In the genomic region with DNA sequence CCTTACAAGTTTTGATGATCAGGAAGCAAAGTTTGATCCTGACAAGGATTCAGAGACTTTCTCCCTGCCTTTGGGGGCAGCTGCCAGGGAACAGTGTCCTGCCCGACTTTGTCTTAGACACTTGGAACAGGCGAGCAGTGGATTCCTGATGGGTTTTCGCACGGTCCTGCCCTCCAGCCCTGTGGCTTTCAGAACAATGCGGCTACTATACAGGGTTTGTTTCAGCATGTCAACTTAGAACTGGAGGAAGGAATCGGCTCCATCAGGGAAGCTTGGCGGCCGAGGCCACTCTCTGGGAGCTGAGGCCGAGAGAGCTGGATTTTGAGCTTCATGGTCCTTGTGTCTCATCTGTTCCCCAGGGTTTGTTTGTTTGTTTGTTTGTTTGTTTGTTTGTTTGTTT, we compare ENCODE assay signal across 31 cellular contexts. TPM values are rescaled to one million over a fixed set of nuclear protein-coding genes. Genes with fewer than 3 reads are reported as not detected.
"Had no signal": no experiment of that assay in that cellular context is flagged by ENCODE, and none has a peak within 500 bp of the region (broad histone marks: within the 10 kb centered on the region; RNA-seq: fewer than 3 reads in every experiment).

No MANE protein-coding gene starts in this region.

- ATAC-seq: left cardiac atrium; left ventricle myocardium superior; naive thymus-derived CD4-positive, alpha-beta T cell; SK-N-SH treated with all-trans-retinoic acid at 6 μM for 48 hours; stimulated activated naive B cell treated with anti-CD40 and anti-IgM and Interleukin-4, amounts not matched to agents 10 μg/mL and 1 μg/mL and 100 μg/mL, for 72 hours; T-helper 17 cell; WTC11 had no signal

- H3K4me3 Mint-ChIP-seq: activated CD4-positive, alpha-beta memory T cell treated with anti-CD3 and anti-CD28 coated beads, Interleukin-2, amount 10 ng/mL, durations not matched to agents 7 days and 5 days; activated CD4-positive, alpha-beta T cell treated with anti-CD3 and anti-CD28 coated beads, Interleukin-2, amount 10 ng/mL, durations not matched to agents 7 days and 5 days; activated T-cell treated with anti-CD3 and anti-CD28 coated beads, Interleukin-2, amount 50 U/mL, for 24 hours; endodermal cell; mesothelial cell of epicardium; naive thymus-derived CD4-positive, alpha-beta T cell; stimulated activated naive B cell treated with anti-CD40 and anti-IgM and Interleukin-4, amounts not matched to agents 10 μg/mL and 1 μg/mL and 100 μg/mL, for 72 hours; T-helper 17 cell; WTC11 had no signal

- H3K4me1 Mint-ChIP-seq: activated CD4-positive, alpha-beta memory T cell treated with anti-CD3 and anti-CD28 coated beads, Interleukin-2, amount 10 ng/mL, durations not matched to agents 7 days and 5 days; activated CD4-positive, alpha-beta T cell treated with anti-CD3 and anti-CD28 coated beads, Interleukin-2, amount 10 ng/mL, durations not matched to agents 7 days and 5 days; naive thymus-derived CD4-positive, alpha-beta T cell; stimulated activated naive B cell treated with anti-CD40 and anti-IgM and Interleukin-4, amounts not matched to agents 10 μg/mL and 1 μg/mL and 100 μg/mL, for 72 hours; T-helper 17 cell had no signal

- H3K27ac Mint-ChIP-seq: activated CD4-positive, alpha-beta memory T cell treated with anti-CD3 and anti-CD28 coated beads, Interleukin-2, amount 10 ng/mL, durations not matched to agents 7 days and 5 days; activated CD4-positive, alpha-beta T cell treated with anti-CD3 and anti-CD28 coated beads, Interleukin-2, amount 10 ng/mL, durations not matched to agents 7 days and 5 days; activated T-cell treated with anti-CD3 and anti-CD28 coated beads, Interleukin-2, amount 50 U/mL, for 24 hours; endodermal cell; mesothelial cell of epicardium; naive thymus-derived CD4-positive, alpha-beta T cell; stimulated activated naive B cell treated with anti-CD40 and anti-IgM and Interleukin-4, amounts not matched to agents 10 μg/mL and 1 μg/mL and 100 μg/mL, for 72 hours; T-helper 17 cell; WTC11 had no signal

- DNase-seq: activated CD4-positive, alpha-beta memory T cell treated with anti-CD3 and anti-CD28 coated beads, Interleukin-2, amount 10 ng/mL, durations not matched to agents 7 days and 5 days; activated CD4-positive, alpha-beta T cell treated with anti-CD3 and anti-CD28 coated beads for 1 hour; activated CD4-positive, alpha-beta T cell treated with anti-CD3 and anti-CD28 coated beads, Interleukin-2, amount 10 ng/mL, durations not matched to agents 7 days and 5 days; activated CD8-positive, alpha-beta memory T cell treated with anti-CD3 and anti-CD28 coated beads, Interleukin-2, amount 50 U/mL, for 48 hours; activated gamma-delta T cell treated with Interleukin-2 at 50 U/mL for 16 hours; activated naive CD4-positive, alpha-beta T cell treated with anti-CD3 and anti-CD28 coated beads, Interleukin-2, amount 50 U/mL, for 16 hours; activated T-cell treated with anti-CD3 and anti-CD28 coated beads, Interleukin-2, amount 50 U/mL, for 24 hours; amniotic stem cell; central memory CD4-positive, alpha-beta T cell; endodermal cell; esophagus squamous epithelium; islet precursor cell; left cardiac atrium; left ventricle myocardium superior; naive thymus-derived CD4-positive, alpha-beta T cell; ovary; stimulated activated CD4-positive, alpha-beta T cell treated with anti-CD3 and anti-CD28 coated beads, Interleukin-1b, Interleukin-23, amount 100 ng/mL, for 48 hours; stimulated activated CD4-positive, alpha-beta T cell treated with anti-CD3 and anti-CD28 coated beads, Interleukin-4, amount 100 ng/mL, for 4 hours; stimulated activated naive B cell treated with anti-CD40 and anti-IgM and Interleukin-4, amounts not matched to agents 10 μg/mL and 1 μg/mL and 100 μg/mL, for 72 hours; stomach; T-helper 17 cell; transverse colon had no signal

- FAIRE-seq: frontal cortex, urothelium cell line had no signal

- H3K27ac ChIP-seq: epithelial cell of prostate, esophagus squamous epithelium, ovary, stomach, transverse colon had no signal

- H3K9me3 ChIP-seq: esophagus squamous epithelium, ovary, right atrium auricular region, stomach, transverse colon had no signal

- H3K4me3 ChIP-seq: esophagus squamous epithelium, hepatocyte, ovary, right atrium auricular region, smooth muscle cell, stomach, transverse colon had no signal

- H3K36me3 Mint-ChIP-seq: naive thymus-derived CD4-positive, alpha-beta T cell; stimulated activated naive B cell treated with anti-CD40 and anti-IgM and Interleukin-4, amounts not matched to agents 10 μg/mL and 1 μg/mL and 100 μg/mL, for 72 hours; WTC11 had no signal

- H3K4me1 ChIP-seq: stomach had no signal

- H3K27me3 ChIP-seq: hepatocyte, ovary, right atrium auricular region had no signal

- H3K36me3 ChIP-seq: esophagus squamous epithelium, ovary, right atrium auricular region, stomach, transverse colon had no signal

- H3K9me3 Mint-ChIP-seq: activated CD4-positive, alpha-beta memory T cell treated with anti-CD3 and anti-CD28 coated beads, Interleukin-2, amount 10 ng/mL, durations not matched to agents 7 days and 5 days; activated CD4-positive, alpha-beta T cell treated with anti-CD3 and anti-CD28 coated beads, Interleukin-2, amount 10 ng/mL, durations not matched to agents 7 days and 5 days; activated T-cell treated with anti-CD3 and anti-CD28 coated beads, Interleukin-2, amount 50 U/mL, for 24 hours; endodermal cell; mesothelial cell of epicardium; naive thymus-derived CD4-positive, alpha-beta T cell had no signal

RNA-seq across cellular contexts. Expression of a gene that starts 11.5 kb away (rescaled TPM):
- total RNA-seq: activated CD4-positive, alpha-beta memory T cell treated with anti-CD3 and anti-CD28 coated beads, Interleukin-2, amount 10 ng/mL, durations not matched to agents 7 days and 5 days; activated CD4-positive, alpha-beta T cell treated with anti-CD3 and anti-CD28 coated beads, Interleukin-2, amount 10 ng/mL, durations not matched to agents 7 days and 5 days; naive thymus-derived CD4-positive, alpha-beta T cell had no signal
- polyA plus RNA-seq: naive thymus-derived CD4-positive, alpha-beta T cell had no signal
